8 cellular contexts compared by ENCODE assay signal in genomic region chr5:38845555-38846378, GRCh38. TPM values are rescaled to one million over a fixed set of nuclear protein-coding genes. Genes with fewer than 3 reads are reported as not detected.
DNase-seq lines count a peak whose midpoint lies in the region; ATAC-seq, FAIRE-seq and TF ChIP-seq lines count a peak whose summit lies in the region.

TSS of gene OSMR (plus strand) at chr5:38846012. CDS start at chr5:38869045, 23,033 bp downstream.

- peak within 1 kb of the TSS; percentile 96 for H3K27ac ChIP-seq in epithelial cell of prostate
- peak within 1 kb of the TSS; percentile 89 to 96 (median 94) for H3K27ac ChIP-seq in stomach

- H3K9me3 Mint-ChIP-seq in activated CD8-positive, alpha-beta memory T cell treated with anti-CD3 and anti-CD28 coated beads, Interleukin-2, amount 10 ng/mL, durations not matched to agents 7 days and 5 days (ENCODE audit: low read depth) = no peaks in the 10 kb centered on the region

- 1 to 2% (median 2%) methylated on average over 29 to 88 of the region's 88 CpGs for WGBS in stomach, 5 donors

- DNase-seq in activated CD8-positive, alpha-beta memory T cell treated with anti-CD3 and anti-CD28 coated beads, Interleukin-2, amount 10 ng/mL, durations not matched to agents 7 days and 5 days = no peak
- no peak for DNase-seq in activated CD8-positive, alpha-beta memory T cell treated with anti-CD3 and anti-CD28 coated beads for 24 hours
- DNase-seq in T1000 (lab: John Stamatoyannopoulos, UW) = peak; percentile 97
- DNase-seq in epithelial cell of prostate (ENCODE audit: low read depth, low spot score) = peak; percentile 88
- DNase-seq in mesenteric fat pad (ENCODE audit: low spot score) = peak; percentile 96
- peak; percentile 79 for DNase-seq in stomach
- DNase-seq in GM12892 (ENCODE audit: insufficient read length) = no peak
- no peak for DNase-seq in NCI-H526 treated with DMSO at 0.1 percent for 48 hours (lab: John Stamatoyannopoulos, UW)

- peaks cover 8% of the 10 kb centered on the region for H3K4me1 Mint-ChIP-seq in activated CD8-positive, alpha-beta memory T cell treated with anti-CD3 and anti-CD28 coated beads, Interleukin-2, amount 10 ng/mL, durations not matched to agents 7 days and 5 days

- H3K9me3 ChIP-seq in stomach = no peaks in the 10 kb centered on the region

- peaks cover 13 to 52% (median 32%) of the 10 kb centered on the region in 4 donors for H3K4me1 ChIP-seq in stomach

- intact Hi-C loops in stomach (cut with DNase I; ENCODE audit: low total_unique reads) = no loop called here

- peaks cover 0 to 4% (median 0%) of the 10 kb centered on the region in 4 donors for H3K36me3 ChIP-seq in stomach

- peak in 1 of 4 donors; percentile 8 for TF ChIP-seq POLR2A in stomach (IDR thresholded peaks at IDR 0.05)
- no peak for TF ChIP-seq POLR2A in GM12892 (IDR thresholded peaks at IDR 0.05; ENCODE audit: low read depth, low read length)

- no peak for ATAC-seq in activated CD8-positive, alpha-beta memory T cell treated with anti-CD3 and anti-CD28 coated beads, Interleukin-2, amount 10 ng/mL, durations not matched to agents 7 days and 5 days

- FAIRE-seq in GM12892 (lab: Jason Lieb, UNC) = no peak

- peak; percentile 91 for TF ChIP-seq EP300 in stomach (IDR thresholded peaks at IDR 0.05)

- TF ChIP-seq CTCF in stomach (IDR thresholded peaks at IDR 0.05) = peak in 1 of 7 experiments; percentile 14

- H3K27me3 ChIP-seq in stomach = peaks cover 0 to 22% (median 5%) of the 10 kb centered on the region in 3 donors

- peak within 1 kb of the TSS; percentile 49 to 72 (median 70) for H3K4me3 ChIP-seq in stomach

- peak within 1 kb of the TSS; percentile 32 for H3K4me3 Mint-ChIP-seq in activated CD8-positive, alpha-beta memory T cell treated with anti-CD3 and anti-CD28 coated beads, Interleukin-2, amount 10 ng/mL, durations not matched to agents 7 days and 5 days

- CTCF ChIA-PET in activated CD8-positive, alpha-beta memory T cell treated with anti-CD3 and anti-CD28 coated beads, Interleukin-2, amount 10 ng/mL, durations not matched to agents 7 days and 5 days (lab: Charles Lee) = interaction anchor here (1.1 kb wide), 1 partner anchor 8 kb away, joined by 4 read pairs; no protein-coding TSS in a partner anchor

- H3K36me3 Mint-ChIP-seq in activated CD8-positive, alpha-beta memory T cell treated with anti-CD3 and anti-CD28 coated beads, Interleukin-2, amount 10 ng/mL, durations not matched to agents 7 days and 5 days = peaks cover 1% of the 10 kb centered on the region

- peaks cover 66% of the 10 kb centered on the region for H3K27me3 Mint-ChIP-seq in activated CD8-positive, alpha-beta memory T cell treated with anti-CD3 and anti-CD28 coated beads, Interleukin-2, amount 10 ng/mL, durations not matched to agents 7 days and 5 days

- H3K27ac Mint-ChIP-seq in activated CD8-positive, alpha-beta memory T cell treated with anti-CD3 and anti-CD28 coated beads, Interleukin-2, amount 10 ng/mL, durations not matched to agents 7 days and 5 days = no peak within 1 kb of the TSS

RNA-seq across cellular contexts. Expression of gene OSMR, which starts in this region (rescaled TPM):
- total RNA-seq in activated CD8-positive, alpha-beta memory T cell treated with anti-CD3 and anti-CD28 coated beads, Interleukin-2, amount 10 ng/mL, durations not matched to agents 7 days and 5 days = not detected
- total RNA-seq in mesenteric fat pad = 141 TPM
- 10 to 100 TPM in 4 of 5 donors, 1 to 10 TPM in 1; 5.5 to 50.3 (median 17.9) TPM for total RNA-seq in stomach
- polyA plus RNA-seq in stomach = 10 to 100 TPM in 1 of 3 donors, 1 to 10 TPM in 2; 2.7 to 11.6 (median 7.9) TPM
- polyA plus RNA-seq in GM12892 (2012; ENCODE audit: missing spikeins) = 0.06 TPM

Comparison
In these comparisons a context has a peak if more than half of its experiments do, and no peak if none do; other contexts are left out.
1. RNA of gene OSMR (total RNA-seq): 141 TPM in mesenteric fat pad (single experiment) and 5.5 to 50.3 TPM in stomach; not detected in activated CD8-positive, alpha-beta memory T cell treated with anti-CD3 and anti-CD28 coated beads, Interleukin-2, amount 10 ng/mL, durations not matched to agents 7 days and 5 days; every median in the first group is over 4 times any median in the second.
2. DNase-seq: peak in T1000 (single experiment), epithelial cell of prostate (single experiment), mesenteric fat pad (single experiment) and stomach (single experiment); none in activated CD8-positive, alpha-beta memory T cell treated with anti-CD3 and anti-CD28 coated beads, Interleukin-2, amount 10 ng/mL, durations not matched to agents 7 days and 5 days (single experiment), activated CD8-positive, alpha-beta memory T cell treated with anti-CD3 and anti-CD28 coated beads for 24 hours (single experiment), GM12892 (single experiment) and NCI-H526 treated with DMSO at 0.1 percent for 48 hours (single experiment).